8 cellular contexts compared by ENCODE assay signal in the genomic region with DNA sequence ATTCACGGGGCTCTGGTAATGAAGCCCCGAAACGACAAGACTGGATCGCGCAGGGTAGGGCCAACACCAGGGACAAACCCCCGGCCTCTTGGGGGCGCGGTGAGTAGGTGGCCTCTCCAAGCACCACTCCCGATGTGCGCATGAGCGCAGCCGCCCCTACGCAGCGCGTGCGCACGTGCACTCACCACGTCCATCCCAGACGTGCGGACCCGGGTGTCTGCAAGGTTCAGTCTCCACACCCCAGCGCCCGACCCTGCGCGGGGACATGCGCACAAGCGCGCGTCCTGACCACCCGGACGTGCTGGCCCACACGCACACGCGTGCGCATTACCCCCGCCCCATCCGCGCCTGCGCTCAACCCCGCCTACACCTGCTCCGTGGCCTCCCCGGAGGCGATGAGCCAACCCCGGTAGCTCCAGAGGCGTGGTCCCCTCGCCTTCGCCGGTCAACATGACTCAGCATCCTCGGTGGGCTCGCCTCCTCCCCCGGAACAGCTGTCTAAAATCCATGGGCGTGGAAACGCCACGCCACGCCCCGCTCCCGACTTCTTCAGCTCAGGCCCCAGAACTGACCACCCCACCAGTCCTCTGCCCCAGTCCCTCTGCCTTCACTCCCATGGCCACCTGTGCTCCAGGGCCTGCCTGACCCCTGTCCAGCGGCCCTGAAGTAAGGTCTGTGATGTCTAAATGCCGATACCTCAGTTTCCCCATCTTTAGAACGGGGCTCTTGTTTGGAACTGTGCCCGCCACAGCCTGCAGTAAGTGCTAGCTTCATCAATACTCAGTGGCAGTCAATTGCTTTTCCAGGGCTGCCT. TPM values are rescaled to one million over a fixed set of nuclear protein-coding genes. Genes with fewer than 3 reads are reported as not detected.
DNase-seq lines count a peak whose midpoint lies in the region; ATAC-seq and TF ChIP-seq lines count a peak whose summit lies in the region.

No MANE protein-coding gene starts in this region.

- H3K4me1 Mint-ChIP-seq in activated CD8-positive, alpha-beta T cell treated with anti-CD3 and anti-CD28 coated beads for 36 hours (ENCODE audit: low read depth) = peaks cover 49% of the 10 kb centered on the region

- peak overlapping the region; percentile 78 for H3K4me3 Mint-ChIP-seq in activated CD8-positive, alpha-beta T cell treated with anti-CD3 and anti-CD28 coated beads for 36 hours

- intact Hi-C loops in activated CD8-positive, alpha-beta T cell treated with anti-CD3 and anti-CD28 coated beads for 36 hours (cut with micrococcal nuclease) = no loop called here

- H3K36me3 Mint-ChIP-seq in activated CD8-positive, alpha-beta T cell treated with anti-CD3 and anti-CD28 coated beads for 36 hours (ENCODE audit: low read depth) = peaks cover 5% of the 10 kb centered on the region

- peak overlapping the region; percentile 45 for H3K4me3 ChIP-seq in HL-60 (replicated peaks; ENCODE audit: insufficient read depth, low read length)

- peak overlapping the region; percentile 97 for H3K27ac Mint-ChIP-seq in activated CD8-positive, alpha-beta T cell treated with anti-CD3 and anti-CD28 coated beads for 36 hours

- peak overlapping the region; percentile 57 for H3K27ac ChIP-seq in HL-60 (replicated peaks)

- peak; percentile 90 for ATAC-seq in GM19463 (IDR thresholded peaks at IDR 0.05; ENCODE audit: unreplicated experiment)
- ATAC-seq in activated CD8-positive, alpha-beta T cell treated with anti-CD3 and anti-CD28 coated beads for 36 hours = peak; percentile 93

- CTCF ChIA-PET in activated CD8-positive, alpha-beta T cell treated with anti-CD3 and anti-CD28 coated beads for 36 hours (lab: Charles Lee) = interaction anchor here (0.8 to 3.0 kb wide), 8 partner anchors 8 to 223 kb away, joined by 3 to 10 read pairs (median 4); no protein-coding TSS in a partner anchor

- no peaks in the 10 kb centered on the region for H3K27me3 Mint-ChIP-seq in activated CD8-positive, alpha-beta T cell treated with anti-CD3 and anti-CD28 coated beads for 36 hours

- TF ChIP-seq CTCF in HL-60 (IDR thresholded peaks at IDR 0.05; ENCODE audit: insufficient read depth, low read length) = peak; percentile 33
- TF ChIP-seq CTCF in activated CD8-positive, alpha-beta T cell treated with anti-CD3 and anti-CD28 coated beads for 36 hours (IDR thresholded peaks at IDR 0.05) = peak; percentile 48

- H3K27me3 ChIP-seq in HL-60 (ENCODE audit: insufficient read depth, poor library complexity, severe bottlenecking) = no peaks in the 10 kb centered on the region

- POLR2A ChIA-PET in activated CD8-positive, alpha-beta T cell treated with anti-CD3 and anti-CD28 coated beads for 36 hours (lab: Charles Lee) = interaction anchor here (0.7 to 1.5 kb wide), 8 partner anchors 9 to 187 kb away, joined by 3 to 9 read pairs (median 3); no protein-coding TSS in a partner anchor

- no peaks in the 10 kb centered on the region for H3K9me3 Mint-ChIP-seq in activated CD8-positive, alpha-beta T cell treated with anti-CD3 and anti-CD28 coated beads for 36 hours

- DNase-seq in CMK (ENCODE audit: low read depth) (peak; percentile 99), HL-60 (ENCODE audit: low read depth in 1 of 2, low spot score in 1 of 2) (peak; percentile 98 to 99), NCI-H82 treated with DMSO at 0.1 percent for 48 hours (lab: John Stamatoyannopoulos, UW; ENCODE audit: unreplicated experiment) (peak; percentile 98), lung microvascular endothelial cell (ENCODE audit: low read depth in 2 of 2) (peak; percentile 98 to 99)
- DNase-seq in activated CD8-positive, alpha-beta T cell treated with anti-CD3 and anti-CD28 coated beads for 36 hours = peak; percentile 99
- peak; percentile 80 for DNase-seq in effector CD4-positive, alpha-beta T cell
- DNase-seq in stimulated activated CD4-positive, alpha-beta T cell treated with anti-CD3 and anti-CD28 coated beads, TNF-alpha, amount 100 ng/mL, for 48 hours (ENCODE audit: low read depth in 3 of 3) = peak; percentile 95 to 98 (median 95)

RNA-seq across cellular contexts. Expression of a gene that starts 5.6 kb away (rescaled TPM):
- total RNA-seq in activated CD8-positive, alpha-beta T cell treated with anti-CD3 and anti-CD28 coated beads for 36 hours = 100 to 1,000 TPM; 847 to 870 TPM
- total RNA-seq in lung microvascular endothelial cell = 84.9 and 90.0 TPM in 2 replicates

RNA-seq across cellular contexts. Expression of a gene that starts 44.9 kb away (rescaled TPM):
- 10 to 100 TPM; 39.9 to 42.1 TPM for total RNA-seq in activated CD8-positive, alpha-beta T cell treated with anti-CD3 and anti-CD28 coated beads for 36 hours
- 9.2 and 12.7 TPM in 2 replicates for total RNA-seq in lung microvascular endothelial cell

Comparison
In these comparisons a context has a peak if more than half of its experiments do, and no peak if none do; other contexts are left out.
1. Peak in every context shown above with its lines: DNase-seq, ATAC-seq, H3K4me3 ChIP-seq and H3K27ac ChIP-seq.